In the genomic region with DNA sequence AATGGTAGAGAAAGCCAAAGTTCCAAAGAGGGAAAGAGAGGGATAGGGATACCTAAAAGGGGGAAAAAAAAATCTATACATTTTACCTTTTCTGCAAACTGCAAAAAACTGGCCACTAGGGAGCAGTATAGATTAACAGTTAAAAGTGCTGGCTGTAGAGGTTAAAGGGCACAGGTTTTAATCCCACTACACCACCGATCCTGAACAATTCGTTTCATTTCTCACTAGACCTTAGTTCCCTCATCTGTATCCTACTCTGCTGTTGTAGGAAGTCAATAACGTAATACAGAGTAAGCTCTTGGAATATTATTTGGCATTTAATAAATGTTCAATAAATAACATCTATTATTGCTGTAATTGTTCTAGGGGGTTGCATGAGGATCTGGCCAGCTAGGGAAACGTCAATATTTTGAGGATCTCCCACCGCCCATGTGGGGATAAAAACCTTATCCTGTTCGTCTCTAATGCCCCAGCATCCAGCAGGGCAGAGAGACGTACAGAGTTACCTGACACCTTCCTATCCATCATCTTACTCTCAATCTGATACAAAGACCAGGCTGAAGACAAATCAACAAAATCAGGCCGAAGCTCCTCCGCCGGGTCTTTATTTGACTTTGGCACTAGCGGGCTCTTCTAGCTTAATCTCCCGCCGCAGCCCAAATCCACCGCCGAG, we compare ENCODE assay signal across 8 cellular contexts.
DNase-seq lines count a peak whose midpoint lies in the region; ATAC-seq lines count a peak whose summit lies in the region.

No MANE protein-coding gene starts in this region.

- ATAC-seq in GM18861 (IDR thresholded peaks at IDR 0.05; ENCODE audit: unreplicated experiment) (peak; percentile 1), HG03457 (IDR thresholded peaks at IDR 0.05; ENCODE audit: unreplicated experiment) (peak; percentile 5), GM18520 (IDR thresholded peaks at IDR 0.05; ENCODE audit: unreplicated experiment) (no peak)

- DNase-seq in COLO668 (lab: John Stamatoyannopoulos, UW; ENCODE audit: unreplicated experiment) (peak; percentile 23), NCI-H526 treated with DMSO at 0.1 percent for 48 hours (lab: John Stamatoyannopoulos, UW) (peak; percentile 2), astrocyte of the hippocampus (ENCODE audit: low read depth, low spot score) (peak; percentile 67), hepatic stellate cell (ENCODE audit: low spot score) (peak; percentile 42), putamen (ENCODE audit: low spot score) (peak; percentile 53)

Comparison
In these comparisons a context has a peak if more than half of its experiments do, and no peak if none do; other contexts are left out.
1. DNase-seq: peak in every context shown above with its lines; median percentile 67 in astrocyte of the hippocampus; 53 in putamen; 42 in hepatic stellate cell; 23 in COLO668; 2 in NCI-H526 treated with DMSO at 0.1 percent for 48 hours.